Comparison of ENCODE assay signal across 7 cellular contexts in genomic region chr6:52049252-52050050, GRCh38. TPM values are rescaled to one million over a fixed set of nuclear protein-coding genes. Genes with fewer than 3 reads are reported as not detected.
DNase-seq lines count a peak whose midpoint lies in the region; ATAC-seq and TF ChIP-seq lines count a peak whose summit lies in the region.

No MANE protein-coding gene starts in this region.

- H3K27me3 ChIP-seq in ascending aorta = no peaks in the 10 kb centered on the region

- H3K36me3 ChIP-seq in ascending aorta = no peaks in the 10 kb centered on the region

- intact Hi-C loops in ascending aorta (cut with DNase I) = no loop called here

- DNase-seq in Daoy (ENCODE audit: low read depth) = peak; percentile 32
- peak; percentile 23 to 37 for DNase-seq in NCI-H2081 (lab: John Stamatoyannopoulos, UW)
- no peak for DNase-seq in ascending aorta (ENCODE audit: low spot score in 2 of 2)
- peak; percentile 64 for DNase-seq in kidney glomerular epithelial cell (lab: John Stamatoyannopoulos, UW)
- no peak for DNase-seq in NCI-H2107 (lab: John Stamatoyannopoulos, UW)
- DNase-seq in stimulated activated CD4-positive, alpha-beta T cell treated with anti-CD3 and anti-CD28 coated beads, Interleukin-4, amount 100 ng/mL, for 24 hours = no peak

- peak in 2 of 3 experiments; percentile 28 to 60 for TF ChIP-seq CTCF in ascending aorta (IDR thresholded peaks at IDR 0.05)

- H3K4me1 ChIP-seq in ascending aorta = no peaks in the 10 kb centered on the region

- ATAC-seq in GM21619 (IDR thresholded peaks at IDR 0.05; ENCODE audit: unreplicated experiment) = peak; percentile 62

- H3K9me3 ChIP-seq in ascending aorta = no peaks in the 10 kb centered on the region

- no peak overlapping the region for H3K4me3 ChIP-seq in ascending aorta

- no peak overlapping the region for H3K27ac ChIP-seq in ascending aorta

RNA-seq across cellular contexts. Expression of gene PKHD1, which starts 38.0 kb away (rescaled TPM):
- total RNA-seq in Daoy (2014; rRNA removed; shearing (Covaris generic)) = under 0.01 TPM in 1 of 2 replicates, not detected in the other
- not detected for total RNA-seq in ascending aorta

Comparison
In these comparisons a context has a peak if more than half of its experiments do, and no peak if none do; other contexts are left out.
1. DNase-seq: peak in Daoy (single experiment), NCI-H2081 (2 of 2) and kidney glomerular epithelial cell (single experiment); none in ascending aorta (0 of 2), NCI-H2107 (single experiment) and stimulated activated CD4-positive, alpha-beta T cell treated with anti-CD3 and anti-CD28 coated beads, Interleukin-4, amount 100 ng/mL, for 24 hours (single experiment).